Comparison of ENCODE assay signal across 23 cellular contexts in the genomic region with DNA sequence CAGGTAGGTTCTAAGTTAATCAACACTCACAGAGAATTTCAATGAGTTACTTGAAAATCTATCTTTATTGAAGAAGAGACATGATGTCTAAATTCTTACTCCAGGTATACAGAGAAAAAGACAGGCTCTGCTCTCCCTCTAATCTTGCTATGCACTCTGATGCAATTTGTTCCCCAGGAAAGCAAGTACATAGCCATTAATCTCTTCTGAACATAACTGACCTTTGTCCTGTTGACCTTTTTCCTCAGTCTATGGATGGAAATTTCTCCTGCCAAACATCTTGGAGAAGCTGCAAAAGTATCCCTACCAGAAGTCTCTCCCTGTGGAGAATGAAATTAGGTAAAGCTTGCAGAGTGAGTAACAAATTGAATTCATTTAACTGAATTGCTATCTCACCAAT.
A peak's percentile ranks its signal among the peaks of the same experiment; 100 is the strongest.
DNase-seq lines count a peak whose midpoint lies in the region; ATAC-seq, FAIRE-seq and TF ChIP-seq lines count a peak whose summit lies in the region.
"Had no signal": no experiment of that assay in that cellular context is flagged by ENCODE, and none has a peak within 500 bp of the region (broad histone marks: within the 10 kb centered on the region; RNA-seq: fewer than 3 reads in every experiment).

No MANE protein-coding gene starts in this region.

- H3K4me3 ChIP-seq in H1 (ENCODE audit: extremely low read depth in 1 of 4, insufficient read depth in 2 of 4, low read depth in 3 of 4, low read length in 4 of 4) (no peak overlapping the region), pancreas (no peak overlapping the region), colonic mucosa (no peak overlapping the region)
- H3K4me3 ChIP-seq: BLaER1 treated with 17β-estradiol and CSF1 and Interleukin-3, amounts not matched to agents 10 nM and 100 nM had no signal

- no peak overlapping the region for H2BK20ac ChIP-seq in H1 (ENCODE audit: low read length)

- H3K23me2 ChIP-seq in H1 (ENCODE audit: low read depth, low read length) = no peaks in the 10 kb centered on the region

- H3K27ac ChIP-seq in H1 (ENCODE audit: low read depth, low read length) = no peak overlapping the region
- H3K27ac ChIP-seq in pancreas = no peak overlapping the region
- H3K27ac ChIP-seq in colonic mucosa = no peak overlapping the region
- H3K27ac ChIP-seq: BLaER1 treated with 17β-estradiol and CSF1 and Interleukin-3, amounts not matched to agents 10 nM and 100 nM; C4-2B had no signal

- H3K23ac ChIP-seq in H1 (ENCODE audit: insufficient read length) = no peak overlapping the region

- H2BK12ac ChIP-seq in H1 (ENCODE audit: low read depth, low read length) = no peak overlapping the region

- no peak overlapping the region for H3K4ac ChIP-seq in H1 (replicated peaks; ENCODE audit: insufficient read length, low read depth, low read length)

- no peaks in the 10 kb centered on the region for H3K4me1 ChIP-seq in H1 (replicated peaks in 1 of 4; ENCODE audit: control insufficient read depth in 3 of 4, insufficient read depth in 4 of 4, low read length in 3 of 4)
- H3K4me1 ChIP-seq in pancreas = peaks cover 4 to 13% (median 6%) of the 10 kb centered on the region in 3 donors
- no peaks in the 10 kb centered on the region for H3K4me1 ChIP-seq in colonic mucosa
- H3K4me1 ChIP-seq: BLaER1 treated with 17β-estradiol and CSF1 and Interleukin-3, amounts not matched to agents 10 nM and 100 nM; Caco-2 had no signal

- H3K36me3 ChIP-seq in H1 (ENCODE audit: control insufficient read depth in 2 of 4, insufficient read depth in 4 of 4, low read length in 3 of 4) = no peaks in the 10 kb centered on the region
- no peaks in the 10 kb centered on the region for H3K36me3 ChIP-seq in pancreas
- H3K36me3 ChIP-seq in colonic mucosa = no peaks in the 10 kb centered on the region
- H3K36me3 ChIP-seq: BLaER1 treated with 17β-estradiol and CSF1 and Interleukin-3, amounts not matched to agents 10 nM and 100 nM had no signal

- H4K8ac ChIP-seq in H1 (ENCODE audit: extremely low read depth, insufficient read depth, low read length) = no peak overlapping the region

- H3K27me3 ChIP-seq in H1 (replicated peaks in 1 of 4; ENCODE audit: control insufficient read depth in 3 of 4, extremely low read depth in 1 of 4, insufficient read depth in 3 of 4, low read length in 3 of 4) = no peaks in the 10 kb centered on the region
- H3K27me3 ChIP-seq in pancreas = no peaks in the 10 kb centered on the region
- H3K27me3 ChIP-seq in colonic mucosa = no peaks in the 10 kb centered on the region
- H3K27me3 ChIP-seq: BLaER1 treated with 17β-estradiol and CSF1 and Interleukin-3, amounts not matched to agents 10 nM and 100 nM had no signal

- H3K4me2 ChIP-seq in H1 (ENCODE audit: insufficient read depth in 1 of 2, low read depth in 2 of 2, low read length in 2 of 2) = no peak overlapping the region
- H3K4me2 ChIP-seq: BLaER1 treated with 17β-estradiol and CSF1 and Interleukin-3, amounts not matched to agents 10 nM and 100 nM had no signal

- no peak overlapping the region for H2BK120ac ChIP-seq in H1 (replicated peaks; ENCODE audit: low read depth, low read length)

- DNase-seq in NCI-H226 (peak; percentile 1), amniotic epithelial cell (ENCODE audit: low read depth) (peak; percentile 42), H1 (ENCODE audit: low read depth in 1 of 2, low spot score in 2 of 2) (no peak), pancreas (no peak), hepatic stellate cell (ENCODE audit: low spot score) (no peak), colonic mucosa (no peak), NCI-H1694 (lab: John Stamatoyannopoulos, UW) (no peak)
- DNase-seq: 8988T; AML-193; Calu3; CD4-positive, alpha-beta T cell; CD8-positive, alpha-beta T cell; DMS79 treated with DMSO at 0.1 percent for 48 hours; GF-D8 had no signal

- POLR2A ChIA-PET in H1 (lab: Charles Lee; ENCODE audit: partially characterized antibody) = no interaction called here

- no peak overlapping the region for H3K18ac ChIP-seq in H1 (ENCODE audit: extremely low read depth, low read length)

- H2BK15ac ChIP-seq in H1 (ENCODE audit: low read length) = no peak overlapping the region

- H3K56ac ChIP-seq in H1 (replicated peaks; ENCODE audit: insufficient read length, low read depth, low read length) = no peak overlapping the region

- CTCF ChIA-PET in H1 (lab: Charles Lee; ENCODE audit: partially characterized antibody) = interaction anchor here (1.7 kb wide), 1 partner anchor 8 kb away, joined by 5 read pairs; no protein-coding TSS in a partner anchor

- no peak for TF ChIP-seq POLR2A in H1 (IDR thresholded peaks at IDR 0.05; ENCODE audit: control extremely low read depth in 1 of 2, low read depth in 2 of 2, low read length in 2 of 2)

- no peaks in the 10 kb centered on the region for H4K20me1 ChIP-seq in H1 (replicated peaks in 1 of 2; ENCODE audit: control insufficient read depth in 1 of 2, insufficient read depth in 2 of 2, low read length in 2 of 2)
- H4K20me1 ChIP-seq: BLaER1 treated with 17β-estradiol and CSF1 and Interleukin-3, amounts not matched to agents 10 nM and 100 nM had no signal

- H4K91ac ChIP-seq in H1 (replicated peaks; ENCODE audit: insufficient read length, low read length) = no peak overlapping the region

- no peaks in the 10 kb centered on the region for H3K79me1 ChIP-seq in H1 (ENCODE audit: low read depth, low read length)

- no peak for FAIRE-seq in H1 (lab: Jason Lieb, UNC)
- no peak for FAIRE-seq in pancreas (lab: Jason Lieb, UNC)
- FAIRE-seq: A204.1, D721Med, G401.6, GM12891, GM19239 had no signal

- intact Hi-C loops in pancreas (cut with DNase I) (no loop called here), colonic mucosa (cut with DNase I) (no loop called here)

- no peaks in the 10 kb centered on the region for H3K79me2 ChIP-seq in H1 (ENCODE audit: control insufficient read depth in 1 of 2, insufficient read depth in 2 of 2, low read length in 2 of 2)

- ATAC-seq in pancreas (peak; percentile 73 to 88 (median 76)), GM21717 (IDR thresholded peaks at IDR 0.05; ENCODE audit: unreplicated experiment) (no peak)
- ATAC-seq: CD8-positive, alpha-beta T cell had no signal

- peak overlapping the region; percentile 83; the same call in 1 of the 2 replicates for H2AFZ ChIP-seq in H1 (ENCODE audit: low read length)

- no peak overlapping the region for H3K14ac ChIP-seq in H1 (ENCODE audit: insufficient read length)

- H3K9ac ChIP-seq in H1 (replicated peaks in 1 of 4; ENCODE audit: extremely low read depth in 1 of 4, low read depth in 3 of 4, low read length in 3 of 4) (no peak overlapping the region), colonic mucosa (ENCODE audit: low read depth in 2 of 2, low read length in 2 of 2) (no peak overlapping the region)
- H3K9ac ChIP-seq: BLaER1 treated with 17β-estradiol and CSF1 and Interleukin-3, amounts not matched to agents 10 nM and 100 nM had no signal

- H2AK5ac ChIP-seq in H1 (ENCODE audit: low read depth, low read length) = no peak overlapping the region

- no peak overlapping the region for H2BK5ac ChIP-seq in H1 (ENCODE audit: low read depth, low read length)

- no peak overlapping the region for H4K5ac ChIP-seq in H1 (ENCODE audit: insufficient read length, low read depth, low read length)

- TF ChIP-seq RAD21 in H1 (IDR thresholded peaks at IDR 0.05 in 1 of 2, conservative IDR thresholded peaks at IDR 0.05 in 1 of 2; ENCODE audit: low read depth in 2 of 2, low read length in 2 of 2) = no peak

- H3K9me3 ChIP-seq in H1 (ENCODE audit: insufficient read depth in 2 of 2, low read depth in 1 of 2, low read length in 1 of 2) = no peaks in the 10 kb centered on the region
- H3K9me3 ChIP-seq in pancreas = no peaks in the 10 kb centered on the region
- H3K9me3 ChIP-seq in colonic mucosa = no peaks in the 10 kb centered on the region
- H3K9me3 ChIP-seq: BLaER1 treated with 17β-estradiol and CSF1 and Interleukin-3, amounts not matched to agents 10 nM and 100 nM; Caco-2 had no signal

- no peak for TF ChIP-seq EP300 in H1 (IDR thresholded peaks at IDR 0.05; ENCODE audit: borderline replicate concordance in 1 of 2, low read depth in 2 of 2, low read length in 2 of 2)

- TF ChIP-seq CTCF in H1 (IDR thresholded peaks at IDR 0.05; ENCODE audit: control extremely low read depth in 1 of 3, insufficient read depth in 1 of 3, low read depth in 1 of 3, low read length in 3 of 3) = no peak
- no peak for TF ChIP-seq CTCF in pancreas (IDR thresholded peaks at IDR 0.05)
- no peak for TF ChIP-seq CTCF in colonic mucosa (IDR thresholded peaks at IDR 0.05)

TF ChIP-seq in H1, 55 proteins besides CTCF, POLR2A, EP300 and RAD21:
- TF ChIP-seq MAX (IDR thresholded peaks at IDR 0.05) (no peak), TBP (IDR thresholded peaks at IDR 0.05; ENCODE audit: low read depth, low read length) (no peak), ATF3 (IDR thresholded peaks at IDR 0.05; ENCODE audit: insufficient read depth, low read depth, low read length) (no peak), TCF12 (IDR thresholded peaks at IDR 0.05; ENCODE audit: low read depth, low read length) (no peak), PHF8 (conservative IDR thresholded peaks at IDR 0.05; ENCODE audit: low read depth, low read length) (no peak), SP1 (IDR thresholded peaks at IDR 0.05; ENCODE audit: low read depth, low read length) (no peak), BACH1 (IDR thresholded peaks at IDR 0.05; ENCODE audit: low read length) (no peak), EGR1 (IDR thresholded peaks at IDR 0.05; ENCODE audit: borderline replicate concordance, low read depth, low read length) (no peak), HDAC2 (IDR thresholded peaks at IDR 0.05; ENCODE audit: borderline replicate concordance in 1 of 2, low read depth in 2 of 2, low read length in 2 of 2) (no peak), KDM5A (IDR thresholded peaks at IDR 0.05; ENCODE audit: low read length) (no peak), POLR2AphosphoS5 (IDR thresholded peaks at IDR 0.05; ENCODE audit: low read depth, low read length) (no peak)

Comparison
In these comparisons a context has a peak if more than half of its experiments do, and no peak if none do; other contexts are left out.
1. DNase-seq: peak in NCI-H226 (single experiment) and amniotic epithelial cell (single experiment); none in H1 (0 of 2), pancreas (0 of 6), hepatic stellate cell (single experiment), colonic mucosa (single experiment) and NCI-H1694 (single experiment).